ENCODE assay signal across 8 cellular contexts in genomic region chr1:37478890-37479254, GRCh38. TPM values are rescaled to one million over a fixed set of nuclear protein-coding genes. Genes with fewer than 3 reads are reported as not detected.
DNase-seq lines count a peak whose midpoint lies in the region; ATAC-seq and TF ChIP-seq lines count a peak whose summit lies in the region.

No MANE protein-coding gene starts in this region.

- POLR2A ChIA-PET in activated CD4-positive, alpha-beta memory T cell treated with anti-CD3 and anti-CD28 coated beads, Interleukin-2, amount 10 ng/mL, durations not matched to agents 7 days and 5 days (lab: Charles Lee) = interaction anchor here (0.8 to 3.8 kb wide), 19 partner anchors 8 to 1256 kb away, joined by 3 to 45 read pairs (median 6); partner anchors contain the start of genes C1orf122, CDCA8, GNL2 and MEAF6

- H3K4me3 ChIP-seq in heart right ventricle (peak overlapping the region in 9 of 10 donors; percentile 18 to 92 (median 36)), right cardiac atrium (ENCODE audit: low read length) (no peak overlapping the region), MG63 (no peak overlapping the region; the same call in 1 of the 2 replicates)

- H3K27me3 Mint-ChIP-seq in activated CD4-positive, alpha-beta memory T cell treated with anti-CD3 and anti-CD28 coated beads, Interleukin-2, amount 10 ng/mL, durations not matched to agents 7 days and 5 days = no peaks in the 10 kb centered on the region
- no peaks in the 10 kb centered on the region for H3K27me3 Mint-ChIP-seq in stimulated activated naive CD8-positive, alpha-beta T cell treated with anti-CD3 and anti-CD28 coated beads, Interleukin-15, Interleukin-2, amounts not matched to agents 100 ng/mL and 50 ng/mL, for 24 hours

- ATAC-seq in heart right ventricle (no peak), left ventricle myocardium superior (no peak), right cardiac atrium (no peak)

- CTCF ChIA-PET in activated CD4-positive, alpha-beta memory T cell treated with anti-CD3 and anti-CD28 coated beads, Interleukin-2, amount 10 ng/mL, durations not matched to agents 7 days and 5 days (lab: Charles Lee) = interaction anchor here (0.8 to 5.7 kb wide), 10 partner anchors 8 to 381 kb away, joined by 3 to 59 read pairs (median 7); partner anchors contain the start of genes MEAF6, MTF1 and SNIP1

- H3K36me3 ChIP-seq in heart right ventricle = peaks cover 8 to 78% (median 35%) of the 10 kb centered on the region in 9 donors
- peaks cover 58% of the 10 kb centered on the region for H3K36me3 ChIP-seq in MG63

- no peak for DNase-seq in heart right ventricle
- DNase-seq in left ventricle myocardium superior = no peak
- peak; percentile 57 for DNase-seq in activated CD4-positive, alpha-beta memory T cell treated with anti-CD3 and anti-CD28 coated beads, Interleukin-2, amount 10 ng/mL, durations not matched to agents 7 days and 5 days
- no peak for DNase-seq in right cardiac atrium
- no peak for DNase-seq in MG63
- no peak for DNase-seq in medulla oblongata (ENCODE audit: extremely low spot score)
- no peak for DNase-seq in putamen (ENCODE audit: low spot score)

- H3K9me3 ChIP-seq in heart right ventricle = no peaks in the 10 kb centered on the region
- no peaks in the 10 kb centered on the region for H3K9me3 ChIP-seq in right cardiac atrium (ENCODE audit: control insufficient read depth, low read length)
- H3K9me3 ChIP-seq in MG63 = no peaks in the 10 kb centered on the region

- TF ChIP-seq CTCF in heart right ventricle (IDR thresholded peaks at IDR 0.05) = no peak

- H3K27me3 ChIP-seq in heart right ventricle (no peaks in the 10 kb centered on the region), right cardiac atrium (ENCODE audit: control insufficient read depth, insufficient read depth) (no peaks in the 10 kb centered on the region), MG63 (no peaks in the 10 kb centered on the region)

- intact Hi-C loops in heart right ventricle (cut with DNase I) = loop anchor here in 2 of 10 donors (5.0 kb wide), 2 partner anchors 118 to 213 kb away; partner anchors contain the start of genes CDCA8 (in 1 of the 2) and GNL2 (in 1 of the 2)
- intact Hi-C loops in left ventricle myocardium superior (cut with micrococcal nuclease) = no loop called here
- intact Hi-C loops in right cardiac atrium (cut with DNase I) = no loop called here

- peaks cover 78% of the 10 kb centered on the region for H3K36me3 Mint-ChIP-seq in activated CD4-positive, alpha-beta memory T cell treated with anti-CD3 and anti-CD28 coated beads, Interleukin-2, amount 10 ng/mL, durations not matched to agents 7 days and 5 days (ENCODE audit: low read depth)
- H3K36me3 Mint-ChIP-seq in stimulated activated naive CD8-positive, alpha-beta T cell treated with anti-CD3 and anti-CD28 coated beads, Interleukin-15, Interleukin-2, amounts not matched to agents 100 ng/mL and 50 ng/mL, for 24 hours (ENCODE audit: low read depth) = peaks cover 67% of the 10 kb centered on the region

- H3K4me1 Mint-ChIP-seq in activated CD4-positive, alpha-beta memory T cell treated with anti-CD3 and anti-CD28 coated beads, Interleukin-2, amount 10 ng/mL, durations not matched to agents 7 days and 5 days = peaks cover 50% of the 10 kb centered on the region
- peaks cover 44% of the 10 kb centered on the region for H3K4me1 Mint-ChIP-seq in stimulated activated naive CD8-positive, alpha-beta T cell treated with anti-CD3 and anti-CD28 coated beads, Interleukin-15, Interleukin-2, amounts not matched to agents 100 ng/mL and 50 ng/mL, for 24 hours (ENCODE audit: low read depth)

- WGBS in heart right ventricle, 2 donors = 58 to 89% methylated on average over 3 of the region's 3 CpGs
- WGBS in right cardiac atrium = 43% methylated on average over 3 of the region's 3 CpGs

- no peaks in the 10 kb centered on the region for H3K9me3 Mint-ChIP-seq in activated CD4-positive, alpha-beta memory T cell treated with anti-CD3 and anti-CD28 coated beads, Interleukin-2, amount 10 ng/mL, durations not matched to agents 7 days and 5 days
- H3K9me3 Mint-ChIP-seq in stimulated activated naive CD8-positive, alpha-beta T cell treated with anti-CD3 and anti-CD28 coated beads, Interleukin-15, Interleukin-2, amounts not matched to agents 100 ng/mL and 50 ng/mL, for 24 hours = no peaks in the 10 kb centered on the region

- H3K27ac ChIP-seq in heart right ventricle (peak overlapping the region in 9 of 10 donors; percentile 11 to 98 (median 92)), right cardiac atrium (ENCODE audit: low read length) (peak overlapping the region; percentile 26)

- H3K4me1 ChIP-seq in heart right ventricle (peaks cover 20 to 67% (median 57%) of the 10 kb centered on the region in 9 donors), right cardiac atrium (ENCODE audit: control insufficient read depth, insufficient read depth, low read length) (peaks cover 28% of the 10 kb centered on the region)

- peak overlapping the region; percentile 98 for H3K4me3 Mint-ChIP-seq in activated CD4-positive, alpha-beta memory T cell treated with anti-CD3 and anti-CD28 coated beads, Interleukin-2, amount 10 ng/mL, durations not matched to agents 7 days and 5 days
- peak overlapping the region; percentile 98 for H3K4me3 Mint-ChIP-seq in stimulated activated naive CD8-positive, alpha-beta T cell treated with anti-CD3 and anti-CD28 coated beads, Interleukin-15, Interleukin-2, amounts not matched to agents 100 ng/mL and 50 ng/mL, for 24 hours

- peak overlapping the region; percentile 99 for H3K27ac Mint-ChIP-seq in activated CD4-positive, alpha-beta memory T cell treated with anti-CD3 and anti-CD28 coated beads, Interleukin-2, amount 10 ng/mL, durations not matched to agents 7 days and 5 days
- H3K27ac Mint-ChIP-seq in stimulated activated naive CD8-positive, alpha-beta T cell treated with anti-CD3 and anti-CD28 coated beads, Interleukin-15, Interleukin-2, amounts not matched to agents 100 ng/mL and 50 ng/mL, for 24 hours = peak overlapping the region; percentile 98

RNA-seq across cellular contexts. Expression of gene ZC3H12A, which starts 4.5 kb away (rescaled TPM):
- total RNA-seq in heart right ventricle = 10 to 100 TPM in 1 of 10 donors, 1 to 10 TPM in 9; 2.9 to 10.9 (median 4.9) TPM
- 1 to 10 TPM; 4.5 to 5.2 TPM for polyA plus RNA-seq in heart right ventricle
- total RNA-seq in left ventricle myocardium superior = 4.3 TPM
- total RNA-seq in activated CD4-positive, alpha-beta memory T cell treated with anti-CD3 and anti-CD28 coated beads, Interleukin-2, amount 10 ng/mL, durations not matched to agents 7 days and 5 days = 10 to 100 TPM; 29.9 to 31.1 TPM
- total RNA-seq in right cardiac atrium = 10 to 100 TPM in 1 of 4 donors, 1 to 10 TPM in 3; 6.0 to 15.1 (median 8.1) TPM
- 7.2 TPM for polyA plus RNA-seq in right cardiac atrium
- total RNA-seq in MG63 (2014; rRNA removed; shearing (Covaris generic); ENCODE audit: low replicate concordance) = 2.2 and 3.8 TPM in 2 replicates

RNA-seq across cellular contexts. Expression of gene MEAF6, which starts 35.7 kb away (rescaled TPM):
- total RNA-seq in heart right ventricle (10 to 100 TPM; 27.8 to 59.9 (median 38.0) TPM), left ventricle myocardium superior (35.7 TPM), right cardiac atrium (10 to 100 TPM; 35.0 to 40.1 (median 39.2) TPM)
- polyA plus RNA-seq in heart right ventricle (10 to 100 TPM; 33.8 to 34.0 TPM), right cardiac atrium (32.7 TPM)
- total RNA-seq in activated CD4-positive, alpha-beta memory T cell treated with anti-CD3 and anti-CD28 coated beads, Interleukin-2, amount 10 ng/mL, durations not matched to agents 7 days and 5 days = 10 to 100 TPM; 63.7 to 64.2 TPM
- total RNA-seq in MG63 (2014; rRNA removed; shearing (Covaris generic); ENCODE audit: low replicate concordance) = 64.6 and 68.7 TPM in 2 replicates

Comparison
In these comparisons a context has a peak if more than half of its experiments do, and no peak if none do; other contexts are left out.
1. H3K4me3 ChIP-seq: peak in heart right ventricle (9 of 10); none in right cardiac atrium (single experiment) and MG63 (single experiment).